Comparison of ENCODE assay signal across 1 cellular context in genomic region chr11:107565219-107565937, GRCh38.
A peak's percentile ranks its signal among the peaks of the same experiment; 100 is the strongest.
TF ChIP-seq lines count a peak whose summit lies in the region.

Gene ALKBH8, minus strand, starts transcription at chr11:107565735. Its CDS starts 4,842 bp downstream, at chr11:107560893.

TF ChIP-seq in HCT116, 20 proteins besides CTCF, POLR2A, EP300 and RAD21 (continued from another document):
- TF ChIP-seq SP1 (IDR thresholded peaks at IDR 0.05; ENCODE audit: low read depth), result 0 out of 2 replicates have a peak, but pooled peaks have one; percentile 8
- peak; percentile 98 for TF ChIP-seq YY1 (IDR thresholded peaks at IDR 0.05; ENCODE audit: extremely low read depth, insufficient replicate concordance, low read depth, low read length)
- peak; percentile 39; the same call in 1 of the 2 replicates for TF ChIP-seq CBX3 (IDR thresholded peaks at IDR 0.05; ENCODE audit: low read depth)
- TF ChIP-seq ZNF274 (IDR thresholded peaks at IDR 0.05; ENCODE audit: low read depth, low read length), result no peak
- TF ChIP-seq ELF1 (IDR thresholded peaks at IDR 0.05; ENCODE audit: borderline replicate concordance, low read depth), result peak; percentile 75
- peak; percentile 72 for TF ChIP-seq POLR2AphosphoS5 (IDR thresholded peaks at IDR 0.05; ENCODE audit: low read depth, low read length)
- no peak for TF ChIP-seq ZFX (IDR thresholded peaks at IDR 0.05)
- TF ChIP-seq ATF3 (IDR thresholded peaks at IDR 0.05), result no peak
